Comparison of ENCODE assay signal across 10 cellular contexts in genomic region chr22:50218996-50219727, GRCh38. TPM values are rescaled to one million over a fixed set of nuclear protein-coding genes. Genes with fewer than 3 reads are reported as not detected.
DNase-seq lines count a peak whose midpoint lies in the region; ATAC-seq, FAIRE-seq and TF ChIP-seq lines count a peak whose summit lies in the region.
"Had no signal": no experiment of that assay in that cellular context is flagged by ENCODE, and none has a peak within 500 bp of the region (broad histone marks: within the 10 kb centered on the region; RNA-seq: fewer than 3 reads in every experiment).

No MANE protein-coding gene starts in this region.

- peaks cover 89% of the 10 kb centered on the region; the same call in 2 of the 3 replicates for H3K36me3 ChIP-seq in K562 (ENCODE audit: control insufficient read depth, insufficient read depth, low read length)

- CTCF ChIA-PET in K562 (lab: Yijun Ruan, JAX; ENCODE audit: low intra/inter-chr PET ratio) (no interaction called here), Calu3 (lab: Charles Lee) (no interaction called here)

- ATAC-seq in K562 (peak; percentile 93), GM18867 (IDR thresholded peaks at IDR 0.05; ENCODE audit: unreplicated experiment) (no peak), GM18519 (IDR thresholded peaks at IDR 0.05; ENCODE audit: low FRiP score, unreplicated experiment) (no peak), HG02981 (IDR thresholded peaks at IDR 0.05; ENCODE audit: unreplicated experiment) (no peak)

- H3K27ac ChIP-seq in K562 (ENCODE audit: extremely low read depth, low read depth, low read length): no peak overlapping the region

- H4K20me1 ChIP-seq in K562 (replicated peaks; ENCODE audit: control insufficient read depth, insufficient read depth, low read length): no peaks in the 10 kb centered on the region

- no peak overlapping the region for H3K4me3 Mint-ChIP-seq in Calu3 (ENCODE audit: low read depth, unreplicated experiment)
- H3K4me3 Mint-ChIP-seq: neural crest cell had no signal

- 0 out of 2 replicates have a peak, but pooled peaks cover 1% of the 10 kb centered on the region for H3K9me3 ChIP-seq in K562 (replicated peaks; ENCODE audit: control insufficient read depth, insufficient read depth, low read depth, low read length)

- H3K4me1 Mint-ChIP-seq in Calu3 (ENCODE audit: low read depth, unreplicated experiment): peaks cover 8% of the 10 kb centered on the region
- H3K4me1 Mint-ChIP-seq: neural crest cell had no signal

- FAIRE-seq in K562 (lab: Jason Lieb, UNC): no peak
- FAIRE-seq: GM18507 had no signal

- POLR2A ChIA-PET in K562 (lab: Yijun Ruan, JAX): no interaction called here

- H3K9me1 ChIP-seq in K562 (ENCODE audit: control insufficient read depth, insufficient read depth, low read length): no peaks in the 10 kb centered on the region

- TF ChIP-seq POLR2A in K562 (conservative IDR thresholded peaks at IDR 0.05): no peak; the same call in 1 of the 2 replicates

- H3K4me2 ChIP-seq in K562 (ENCODE audit: insufficient read depth, low read length): no peak overlapping the region

- WGBS in K562 (ENCODE audit: insufficient coverage, low coverage, missing lambda C conversion rate): 83% methylated on average over 9 of the region's 42 CpGs

- TF ChIP-seq EP300 in K562 (IDR thresholded peaks at IDR 0.05; ENCODE audit: low read length): no peak

- H3K9me3 Mint-ChIP-seq in Calu3 (ENCODE audit: low read depth, unreplicated experiment): no peaks in the 10 kb centered on the region
- H3K9me3 Mint-ChIP-seq: neural crest cell had no signal

- intact Hi-C loops in K562 (cut with micrococcal nuclease) (no loop called here), Calu3 (cut with micrococcal nuclease; ENCODE audit: unreplicated experiment) (no loop called here)

- no peak overlapping the region for H3K27ac Mint-ChIP-seq in Calu3 (ENCODE audit: unreplicated experiment)

- no peak overlapping the region for H2AFZ ChIP-seq in K562 (ENCODE audit: low read depth, low read length)

- no TSS peak for BruUV-seq in K562 (replicated peaks; lab: Mats Ljungman, UMichigan)
- no TSS peak for BruUV-seq in Calu3 (replicated peaks; lab: Mats Ljungman, UMichigan)

- peaks cover 0 to 30% of the 10 kb centered on the region in 2 experiments; a peak in 3 of 5 replicates for H3K4me1 ChIP-seq in K562 (replicated peaks in 1 of 2; ENCODE audit: control insufficient read depth in 2 of 2, insufficient read depth in 2 of 2, low read length in 2 of 2)

- H3K79me2 ChIP-seq in K562 (ENCODE audit: control insufficient read depth, insufficient read depth, low read length): peaks cover 9% of the 10 kb centered on the region; the same call in 2 of the 3 replicates

- H3K27me3 ChIP-seq in K562 (ENCODE audit: control insufficient read depth in 2 of 2, insufficient read depth in 2 of 2, low read length in 2 of 2): no peaks in the 10 kb centered on the region

- H3K36me3 Mint-ChIP-seq in Calu3 (ENCODE audit: insufficient read depth, unreplicated experiment): peaks cover 85% of the 10 kb centered on the region

- no peaks in the 10 kb centered on the region for H3K27me3 Mint-ChIP-seq in Calu3 (ENCODE audit: unreplicated experiment)

- no peak overlapping the region for H3K4me3 ChIP-seq in K562

- DNase-seq in COLO668 (lab: John Stamatoyannopoulos, UW; ENCODE audit: unreplicated experiment) (peak; percentile 84), MV-4-11 (lab: John Stamatoyannopoulos, UW) (peak; percentile 58), K562 (ENCODE audit: extremely low read depth in 1 of 4, low spot score in 3 of 4) (peak; percentile 72 to 81 (median 79)), kidney glomerular epithelial cell (lab: John Stamatoyannopoulos, UW) (peak; percentile 7), Calu3 (no peak)

- no peak overlapping the region for H3K9ac ChIP-seq in K562 (ENCODE audit: insufficient read depth in 1 of 2, low read depth in 2 of 2, low read length in 2 of 2)

- TF ChIP-seq CTCF in K562 (IDR thresholded peaks at IDR 0.05 in 2 of 3, conservative IDR thresholded peaks at IDR 0.05 in 1 of 3; ENCODE audit: insufficient read depth in 2 of 3, low read depth in 1 of 3, low read length in 3 of 3) (no peak), Calu3 (IDR thresholded peaks at IDR 0.05; ENCODE audit: unreplicated experiment) (no peak)

- in situ Hi-C loops in K562 (cut with MboI): no loop called here

- no peak for TF ChIP-seq RAD21 in K562 (CRISPR knock-in tag; conservative IDR thresholded peaks at IDR 0.05 in 1 of 2, IDR thresholded peaks at IDR 0.05 in 1 of 2)

RNA-seq across cellular contexts. Expression of gene SELENOO, which starts 18.4 kb away (rescaled TPM):
- total RNA-seq in K562 (2011; cell fraction: chromatin; rRNA removed; ENCODE audit: low replicate concordance): 12.6 and 38.1 TPM in 2 replicates
- 37.1 and 42.4 TPM in 2 replicates for total RNA-seq in K562 (2011; cell fraction: nucleolus; rRNA removed)
- 17.2 and 22.2 TPM in 2 replicates for total RNA-seq in K562 (2011; cell fraction: nucleoplasm; rRNA removed)
- total RNA-seq in K562 (2014; rRNA removed) (23.5 and 30.4 TPM in 2 replicates), K562 (2014; rRNA removed; fragmentation: Illumina TruSeq; extraction: Trizol) (0.93 and 1.8 TPM in 2 replicates), K562 (2015; rRNA removed; fragmentation: Illumina TruSeq; extraction: Trizol) (8.3 and 9.2 TPM in 2 replicates), K562 (2021) (22.6 and 24.4 TPM in 2 replicates), Calu3 (2022) (28.6 and 29.5 TPM in 2 replicates)
- polyA plus RNA-seq in K562 (2011; rRNA removed) (9.7 and 14.9 TPM in 2 replicates), K562 (2014; fragmentation: Illumina TruSeq; extraction: Trizol) (2.2 and 11.6 TPM in 2 replicates), K562 (2014; fragmentation: Nextera tagmentation; extraction: Ambion mirVana) (under 1 TPM; 0.37 to 0.84 TPM), K562 (2014; rRNA removed) (24.3 and 24.9 TPM in 2 replicates)
- 19.8 and 41.1 TPM in 2 replicates for polyA plus RNA-seq in K562 (2011; cell fraction: cytosol; rRNA removed)
- 43.7 and 74.3 TPM in 2 replicates for polyA plus RNA-seq in K562 (2011; cell fraction: nucleus; rRNA removed)
- polyA plus RNA-seq in K562 (2012): 15.4 and 21.7 TPM in 2 replicates
- polyA minus RNA-seq in K562 (2011; rRNA and poly(A)+ RNA removed): 3.3 and 5.5 TPM in 2 replicates
- polyA minus RNA-seq in K562 (2011; cell fraction: cytosol; rRNA and poly(A)+ RNA removed): 8.8 and 11.2 TPM in 2 replicates
- polyA minus RNA-seq in K562 (2011; cell fraction: nucleus; rRNA and poly(A)+ RNA removed): 7.8 TPM in 2 replicates

RNA-seq across cellular contexts. Expression of gene TUBGCP6, which starts 25.7 kb away (rescaled TPM):
- 86.7 and 211 TPM in 2 replicates for total RNA-seq in K562 (2011; cell fraction: chromatin; rRNA removed; ENCODE audit: low replicate concordance)
- total RNA-seq in K562 (2011; cell fraction: nucleolus; rRNA removed): 112 and 120 TPM in 2 replicates
- total RNA-seq in K562 (2011; cell fraction: nucleoplasm; rRNA removed): 93.7 and 97.5 TPM in 2 replicates
- total RNA-seq in K562 (2014; rRNA removed) (23.2 and 25.1 TPM in 2 replicates), K562 (2014; rRNA removed; fragmentation: Illumina TruSeq; extraction: Trizol) (4.1 and 6.0 TPM in 2 replicates), K562 (2015; rRNA removed; fragmentation: Illumina TruSeq; extraction: Trizol) (9.7 and 10.3 TPM in 2 replicates), K562 (2021) (31.1 and 33.0 TPM in 2 replicates), Calu3 (2022) (49.7 and 54.7 TPM in 2 replicates)
- polyA plus RNA-seq in K562 (2011; rRNA removed) (10.1 and 17.7 TPM in 2 replicates), K562 (2014; fragmentation: Illumina TruSeq; extraction: Trizol) (9.3 and 15.1 TPM in 2 replicates), K562 (2014; fragmentation: Nextera tagmentation; extraction: Ambion mirVana) (1 to 10 TPM in 1 of 2 experiments, under 1 TPM in 1; 0.76 to 1.2 TPM), K562 (2014; rRNA removed) (26.8 and 29.9 TPM in 2 replicates)
- polyA plus RNA-seq in K562 (2011; cell fraction: cytosol; rRNA removed): 9.3 and 11.7 TPM in 2 replicates
- 166 and 249 TPM in 2 replicates for polyA plus RNA-seq in K562 (2011; cell fraction: nucleus; rRNA removed)
- polyA plus RNA-seq in K562 (2012): 20.0 and 26.5 TPM in 2 replicates
- polyA minus RNA-seq in K562 (2011; rRNA and poly(A)+ RNA removed): 6.7 and 8.2 TPM in 2 replicates
- polyA minus RNA-seq in K562 (2011; cell fraction: cytosol; rRNA and poly(A)+ RNA removed): 13.2 and 14.6 TPM in 2 replicates
- 31.4 and 35.8 TPM in 2 replicates for polyA minus RNA-seq in K562 (2011; cell fraction: nucleus; rRNA and poly(A)+ RNA removed)

RNA-seq across cellular contexts. Expression of gene HDAC10, which starts 31.9 kb away (rescaled TPM):
- 57.0 and 254 TPM in 2 replicates for total RNA-seq in K562 (2011; cell fraction: chromatin; rRNA removed; ENCODE audit: low replicate concordance)
- 188 and 225 TPM in 2 replicates for total RNA-seq in K562 (2011; cell fraction: nucleolus; rRNA removed)
- 102 and 109 TPM in 2 replicates for total RNA-seq in K562 (2011; cell fraction: nucleoplasm; rRNA removed)
- total RNA-seq in K562 (2014; rRNA removed) (16.4 and 21.4 TPM in 2 replicates), K562 (2014; rRNA removed; fragmentation: Illumina TruSeq; extraction: Trizol) (1.2 and 2.1 TPM in 2 replicates), K562 (2015; rRNA removed; fragmentation: Illumina TruSeq; extraction: Trizol) (7.0 and 10.9 TPM in 2 replicates), K562 (2021) (37.3 and 44.2 TPM in 2 replicates), Calu3 (2022) (52.9 and 69.2 TPM in 2 replicates)
- polyA plus RNA-seq in K562 (2011; rRNA removed) (6.5 and 18.6 TPM in 2 replicates), K562 (2014; fragmentation: Illumina TruSeq; extraction: Trizol) (6.3 and 14.4 TPM in 2 replicates), K562 (2014; fragmentation: Nextera tagmentation; extraction: Ambion mirVana) (under 1 TPM; 0.10 to 0.23 TPM), K562 (2014; rRNA removed) (29.0 and 35.7 TPM in 2 replicates)
- 4.8 and 5.9 TPM in 2 replicates for polyA plus RNA-seq in K562 (2011; cell fraction: cytosol; rRNA removed)
- 164 and 214 TPM in 2 replicates for polyA plus RNA-seq in K562 (2011; cell fraction: nucleus; rRNA removed)
- polyA plus RNA-seq in K562 (2012): 34.6 and 75.5 TPM in 2 replicates
- 4.3 and 5.1 TPM in 2 replicates for polyA minus RNA-seq in K562 (2011; rRNA and poly(A)+ RNA removed)
- 6.0 and 17.9 TPM in 2 replicates for polyA minus RNA-seq in K562 (2011; cell fraction: cytosol; rRNA and poly(A)+ RNA removed)
- 43.8 and 48.3 TPM in 2 replicates for polyA minus RNA-seq in K562 (2011; cell fraction: nucleus; rRNA and poly(A)+ RNA removed)

RNA-seq across cellular contexts. Expression of gene TRABD, which starts 33.4 kb away (rescaled TPM):
- 44.8 and 168 TPM in 2 replicates for total RNA-seq in K562 (2011; cell fraction: chromatin; rRNA removed; ENCODE audit: low replicate concordance)
- 130 and 141 TPM in 2 replicates for total RNA-seq in K562 (2011; cell fraction: nucleolus; rRNA removed)
- 69.2 and 70.6 TPM in 2 replicates for total RNA-seq in K562 (2011; cell fraction: nucleoplasm; rRNA removed)
- 41.2 and 49.8 TPM in 2 replicates for total RNA-seq in K562 (2014; rRNA removed)
- total RNA-seq in K562 (2014; rRNA removed; fragmentation: Illumina TruSeq; extraction: Trizol): 1.4 and 2.8 TPM in 2 replicates
- 14.0 and 14.7 TPM in 2 replicates for total RNA-seq in K562 (2015; rRNA removed; fragmentation: Illumina TruSeq; extraction: Trizol)
- total RNA-seq in K562 (2021): 55.3 and 59.3 TPM in 2 replicates
- polyA plus RNA-seq in K562 (2011; rRNA removed): 24.3 and 35.9 TPM in 2 replicates
- 27.7 and 49.1 TPM in 2 replicates for polyA plus RNA-seq in K562 (2011; cell fraction: cytosol; rRNA removed)
- 268 and 323 TPM in 2 replicates for polyA plus RNA-seq in K562 (2011; cell fraction: nucleus; rRNA removed)
- 38.7 and 63.6 TPM in 2 replicates for polyA plus RNA-seq in K562 (2012)
- 7.7 and 20.3 TPM in 2 replicates for polyA plus RNA-seq in K562 (2014; fragmentation: Illumina TruSeq; extraction: Trizol)
- polyA plus RNA-seq in K562 (2014; fragmentation: Nextera tagmentation; extraction: Ambion mirVana): under 1 TPM; 0.08 to 0.59 TPM
- 62.0 and 62.9 TPM in 2 replicates for polyA plus RNA-seq in K562 (2014; rRNA removed)
- 4.1 and 8.2 TPM in 2 replicates for polyA minus RNA-seq in K562 (2011; rRNA and poly(A)+ RNA removed)
- polyA minus RNA-seq in K562 (2011; cell fraction: cytosol; rRNA and poly(A)+ RNA removed): 15.3 and 18.4 TPM in 2 replicates
- polyA minus RNA-seq in K562 (2011; cell fraction: nucleus; rRNA and poly(A)+ RNA removed): 21.8 and 25.8 TPM in 2 replicates
- 57.3 and 62.9 TPM in 2 replicates for total RNA-seq in Calu3 (2022)

RNA-seq across cellular contexts. Expression of gene MAPK12, which starts 42.3 kb away (rescaled TPM):
- 112 and 304 TPM in 2 replicates for total RNA-seq in K562 (2011; cell fraction: chromatin; rRNA removed; ENCODE audit: low replicate concordance)
- total RNA-seq in K562 (2011; cell fraction: nucleolus; rRNA removed): 207 and 279 TPM in 2 replicates
- 136 and 144 TPM in 2 replicates for total RNA-seq in K562 (2011; cell fraction: nucleoplasm; rRNA removed)
- total RNA-seq in K562 (2014; rRNA removed): 45.2 and 45.5 TPM in 2 replicates
- total RNA-seq in K562 (2014; rRNA removed; fragmentation: Illumina TruSeq; extraction: Trizol): 5.7 and 11.1 TPM in 2 replicates
- total RNA-seq in K562 (2015; rRNA removed; fragmentation: Illumina TruSeq; extraction: Trizol): 32.9 and 33.8 TPM in 2 replicates
- total RNA-seq in K562 (2021): 68.4 and 69.1 TPM in 2 replicates
- 30.6 and 45.2 TPM in 2 replicates for polyA plus RNA-seq in K562 (2011; rRNA removed)
- 35.5 and 49.4 TPM in 2 replicates for polyA plus RNA-seq in K562 (2011; cell fraction: cytosol; rRNA removed)
- polyA plus RNA-seq in K562 (2011; cell fraction: nucleus; rRNA removed): 285 and 430 TPM in 2 replicates
- 38.8 and 60.9 TPM in 2 replicates for polyA plus RNA-seq in K562 (2012)
- 32.8 and 35.5 TPM in 2 replicates for polyA plus RNA-seq in K562 (2014; fragmentation: Illumina TruSeq; extraction: Trizol)
- polyA plus RNA-seq in K562 (2014; fragmentation: Nextera tagmentation; extraction: Ambion mirVana): 1 to 10 TPM in 1 of 2 experiments, under 1 TPM in 1; 0.79 to 4.0 TPM
- 69.4 and 71.5 TPM in 2 replicates for polyA plus RNA-seq in K562 (2014; rRNA removed)
- 12.0 and 15.0 TPM in 2 replicates for polyA minus RNA-seq in K562 (2011; rRNA and poly(A)+ RNA removed)
- 18.3 and 22.3 TPM in 2 replicates for polyA minus RNA-seq in K562 (2011; cell fraction: cytosol; rRNA and poly(A)+ RNA removed)
- 61.0 and 65.0 TPM in 2 replicates for polyA minus RNA-seq in K562 (2011; cell fraction: nucleus; rRNA and poly(A)+ RNA removed)
- total RNA-seq in Calu3 (2022): 21.1 and 27.5 TPM in 2 replicates
